Comparison of ENCODE assay signal across 12 cellular contexts in genomic region chr12:4821000-4821399, GRCh38.
DNase-seq lines count a peak whose midpoint lies in the region; ATAC-seq and TF ChIP-seq lines count a peak whose summit lies in the region.
"Had no signal": no experiment of that assay in that cellular context is flagged by ENCODE, and none has a peak within 500 bp of the region (broad histone marks: within the 10 kb centered on the region; RNA-seq: fewer than 3 reads in every experiment).

No MANE protein-coding gene starts in this region.

- no peaks in the 10 kb centered on the region for H4K20me1 ChIP-seq in smooth muscle cell (ENCODE audit: low read depth)

- 52% methylated on average over 8 of the region's 8 CpGs for WGBS in smooth muscle cell (ENCODE audit: low lambda C conversion rate)

- peaks cover 6% of the 10 kb centered on the region for H3F3A ChIP-seq in smooth muscle cell (ENCODE audit: low read depth)

- H3K9me3 ChIP-seq in endocrine pancreas (ENCODE audit: control insufficient read depth, low read length) (no peaks in the 10 kb centered on the region), smooth muscle cell (replicated peaks; ENCODE audit: low read depth) (no peaks in the 10 kb centered on the region)

- no peaks in the 10 kb centered on the region for H3K36me3 ChIP-seq in endocrine pancreas (ENCODE audit: control insufficient read depth, insufficient read depth, low read length)
- no peaks in the 10 kb centered on the region for H3K36me3 ChIP-seq in smooth muscle cell (ENCODE audit: low read depth)

- DNase-seq in ELF-1 (ENCODE audit: low read depth, low spot score): peak; percentile 55
- peak; percentile 36 to 54 for DNase-seq in NOMO-1 (lab: John Stamatoyannopoulos, UW; ENCODE audit: unreplicated experiment in 2 of 2)
- no peak for DNase-seq in smooth muscle cell (lab: John Stamatoyannopoulos, UW; ENCODE audit: unreplicated experiment)
- no peak for DNase-seq in stimulated activated CD4-positive, alpha-beta T cell treated with anti-CD3 and anti-CD28 coated beads, Interleukin-2, amount 100 ng/mL, for 24 hours
- DNase-seq in NCI-H345 treated with DMSO at 0.1 percent for 48 hours (lab: John Stamatoyannopoulos, UW; ENCODE audit: unreplicated experiment): no peak
- DNase-seq in NCI-H146 (lab: John Stamatoyannopoulos, UW): no peak
- DNase-seq: IMR-90, NCI-H1436 treated with DMSO at 0.1 percent for 48 hours, NCI-H226, RPMI8226 had no signal

- H3K27me3 ChIP-seq in endocrine pancreas (ENCODE audit: control insufficient read depth, insufficient read depth, low read length) (no peaks in the 10 kb centered on the region), smooth muscle cell (ENCODE audit: low read depth) (no peaks in the 10 kb centered on the region)

- no peak for ATAC-seq in HG02588 (IDR thresholded peaks at IDR 0.05; ENCODE audit: unreplicated experiment)

- H2AFZ ChIP-seq in smooth muscle cell (ENCODE audit: low read depth): peak overlapping the region; percentile 23

- TF ChIP-seq CTCF in smooth muscle cell (IDR thresholded peaks at IDR 0.05; ENCODE audit: borderline replicate concordance, insufficient read depth, poor library complexity, severe bottlenecking): no peak

- H3K4me1 ChIP-seq in endocrine pancreas (ENCODE audit: control insufficient read depth, insufficient read depth, low read length): peaks cover 18% of the 10 kb centered on the region
- peaks cover 5% of the 10 kb centered on the region for H3K4me1 ChIP-seq in smooth muscle cell (ENCODE audit: low read depth)

- H3K27ac ChIP-seq in smooth muscle cell (ENCODE audit: low read depth): peak overlapping the region; percentile 39

- H3K4me3 ChIP-seq in endocrine pancreas (ENCODE audit: control insufficient read depth, insufficient read depth, low read length): no peak overlapping the region
- no peak overlapping the region for H3K4me3 ChIP-seq in smooth muscle cell

- peak overlapping the region; percentile 66 for H3K4me2 ChIP-seq in smooth muscle cell

- peaks cover 4% of the 10 kb centered on the region for H3K79me2 ChIP-seq in smooth muscle cell (ENCODE audit: low read depth)

- H3K9ac ChIP-seq in endocrine pancreas (ENCODE audit: control insufficient read depth, insufficient read depth, low read length) (peak overlapping the region; percentile 43), smooth muscle cell (ENCODE audit: low read depth) (no peak overlapping the region)

Comparison
In these comparisons a context has a peak if more than half of its experiments do, and no peak if none do; other contexts are left out.
1. DNase-seq: peak in ELF-1 (single experiment) and NOMO-1 (2 of 2); none in smooth muscle cell (single experiment), stimulated activated CD4-positive, alpha-beta T cell treated with anti-CD3 and anti-CD28 coated beads, Interleukin-2, amount 100 ng/mL, for 24 hours (0 of 2), NCI-H345 treated with DMSO at 0.1 percent for 48 hours (single experiment) and NCI-H146 (single experiment).